Comparison of ENCODE assay signal across 7 cellular contexts in genomic region chr5:177357459-177358332, GRCh38. TPM values are rescaled to one million over a fixed set of nuclear protein-coding genes. Genes with fewer than 3 reads are reported as not detected.
A peak's percentile ranks its signal among the peaks of the same experiment; 100 is the strongest.
DNase-seq lines count a peak whose midpoint lies in the region; ATAC-seq and TF ChIP-seq lines count a peak whose summit lies in the region.

RGS14 (plus strand) TSS chr5:177357924; CDS start chr5:177358025, 101 bp downstream.

- POLR2A ChIA-PET in naive thymus-derived CD8-positive, alpha-beta T cell (lab: Charles Lee): interaction anchor here (1.0 to 12.6 kb wide), 11 partner anchors 12 to 68 kb away, joined by 3 to 247 read pairs (median 5); partner anchors contain the start of genes GRK6 and SLC34A1

- H3K4me3 Mint-ChIP-seq in naive thymus-derived CD8-positive, alpha-beta T cell: peak within 1 kb of the TSS; percentile 81 to 98 (median 86)
- H3K4me3 Mint-ChIP-seq in type B pancreatic cell: peak within 1 kb of the TSS; percentile 16

- DNase-seq in NCI-H345 (lab: John Stamatoyannopoulos, UW): peak; percentile 50
- DNase-seq in activated CD4-positive, alpha-beta T cell treated with anti-CD3 and anti-CD28 coated beads, Interleukin-2, amount 50 U/mL, for 1 hour: peak; percentile 67
- DNase-seq in effector CD4-positive, alpha-beta T cell: peak; percentile 58
- DNase-seq in naive thymus-derived CD8-positive, alpha-beta T cell: peak; percentile 48 to 92 (median 73)
- no peak for DNase-seq in type B pancreatic cell (ENCODE audit: extremely low spot score, unreplicated experiment)

- no peaks in the 10 kb centered on the region for H3K27me3 Mint-ChIP-seq in naive thymus-derived CD8-positive, alpha-beta T cell
- H3K27me3 Mint-ChIP-seq in type B pancreatic cell: peaks cover 38% of the 10 kb centered on the region

- TF ChIP-seq CTCF in type B pancreatic cell (conservative IDR thresholded peaks at IDR 0.05): no peak

- peaks cover 0 to 15% (median 1%) of the 10 kb centered on the region in 3 donors for H3K36me3 Mint-ChIP-seq in naive thymus-derived CD8-positive, alpha-beta T cell
- H3K36me3 Mint-ChIP-seq in type B pancreatic cell: no peaks in the 10 kb centered on the region

- H3K9me3 Mint-ChIP-seq in naive thymus-derived CD8-positive, alpha-beta T cell: peaks cover 0 to 2% (median 0%) of the 10 kb centered on the region in 9 donors
- no peaks in the 10 kb centered on the region for H3K9me3 Mint-ChIP-seq in type B pancreatic cell

- ATAC-seq in GM18867 (IDR thresholded peaks at IDR 0.05; ENCODE audit: unreplicated experiment) (peak; percentile 87), HG02884 (IDR thresholded peaks at IDR 0.05; ENCODE audit: unreplicated experiment) (peak; percentile 91)
- peak; percentile 87 to 93 for ATAC-seq in naive thymus-derived CD8-positive, alpha-beta T cell

- peak within 1 kb of the TSS; percentile 92 to 99 (median 96) for H3K27ac Mint-ChIP-seq in naive thymus-derived CD8-positive, alpha-beta T cell
- no peak within 1 kb of the TSS for H3K27ac Mint-ChIP-seq in type B pancreatic cell

- H3K4me1 Mint-ChIP-seq in naive thymus-derived CD8-positive, alpha-beta T cell: peaks cover 44 to 84% (median 79%) of the 10 kb centered on the region in 4 donors
- peaks cover 6% of the 10 kb centered on the region for H3K4me1 Mint-ChIP-seq in type B pancreatic cell (ENCODE audit: unreplicated experiment)

RNA-seq across cellular contexts. Expression of gene RGS14, which starts in this region (rescaled TPM):
- total RNA-seq in naive thymus-derived CD8-positive, alpha-beta T cell: 100 to 1,000 TPM; 117 to 122 TPM
- 10 to 100 TPM; 40.9 to 89.3 (median 45.9) TPM for polyA plus RNA-seq in naive thymus-derived CD8-positive, alpha-beta T cell
- 8.9 and 16.6 TPM in 2 replicates for total RNA-seq in type B pancreatic cell (ENCODE audit: low replicate concordance)
